20 cellular contexts compared by ENCODE assay signal in genomic region chr6:148790817-148791216, GRCh38. TPM values are rescaled to one million over a fixed set of nuclear protein-coding genes. Genes with fewer than 3 reads are reported as not detected.
DNase-seq lines count a peak whose midpoint lies in the region; ATAC-seq and TF ChIP-seq lines count a peak whose summit lies in the region.
"Had no signal": no experiment of that assay in that cellular context is flagged by ENCODE, and none has a peak within 500 bp of the region (broad histone marks: within the 10 kb centered on the region; RNA-seq: fewer than 3 reads in every experiment).

No MANE protein-coding gene starts in this region.

- no peaks in the 10 kb centered on the region for H3K4me1 ChIP-seq in right atrium auricular region
- H3K4me1 ChIP-seq: pancreas had no signal

- H3K4me3 ChIP-seq in GM06990 (replicated peaks; ENCODE audit: low read depth, low read length): no peak overlapping the region
- no peak overlapping the region for H3K4me3 ChIP-seq in right atrium auricular region
- H3K4me3 ChIP-seq: GM23338, pancreas had no signal

- H3K36me3 ChIP-seq in GM06990 (ENCODE audit: control insufficient read depth, insufficient read depth, low read length) (no peaks in the 10 kb centered on the region), right atrium auricular region (no peaks in the 10 kb centered on the region)
- H3K36me3 ChIP-seq: pancreas had no signal

- intact Hi-C loops in CD4-positive, alpha-beta T cell (cut with DNase I, micrococcal nuclease): no loop called here

- H3K9me3 Mint-ChIP-seq in memory B cell: peaks cover 2% of the 10 kb centered on the region
- H3K9me3 Mint-ChIP-seq in CD4-positive, alpha-beta T cell: no peaks in the 10 kb centered on the region

- H3K9me3 ChIP-seq in right atrium auricular region: peaks cover 0 to 7% of the 10 kb centered on the region in 2 donors
- H3K9me3 ChIP-seq in CD4-positive, alpha-beta T cell (ENCODE audit: control insufficient read depth, low read length): no peaks in the 10 kb centered on the region
- H3K9me3 ChIP-seq: pancreas had no signal

- DNase-seq in GM06990 (ENCODE audit: extremely low read depth, insufficient read length) (peak; percentile 35), memory B cell (ENCODE audit: low spot score in 2 of 2) (no peak), inferior parietal cortex (ENCODE audit: extremely low spot score) (no peak), right atrium auricular region (ENCODE audit: low spot score) (no peak)
- no peak for DNase-seq in CD4-positive, alpha-beta T cell
- DNase-seq: activated CD4-positive, alpha-beta memory T cell treated with anti-CD3 and anti-CD28 coated beads for 36 hours; activated naive CD8-positive, alpha-beta T cell treated with anti-CD3 and anti-CD28 coated beads for 36 hours; activated T-cell treated with anti-CD3 and anti-CD28 coated beads, Interleukin-2, amount 50 U/mL, for 72 hours; Calu3; cortex of kidney; NCI-H1436 treated with DMSO at 0.1 percent for 48 hours; NCI-H345; pancreas; stimulated activated CD4-positive, alpha-beta T cell treated with anti-CD3 and anti-CD28 coated beads, Interleukin-4, amount 100 ng/mL, for 1 hour; substantia nigra had no signal

- ATAC-seq in GM19351 (IDR thresholded peaks at IDR 0.05; ENCODE audit: unreplicated experiment) (peak; percentile 92), HG03175 (IDR thresholded peaks at IDR 0.05; ENCODE audit: unreplicated experiment) (peak; percentile 76), memory B cell (ENCODE audit: low read depth) (peak; percentile 86), GM18498 (IDR thresholded peaks at IDR 0.05; ENCODE audit: unreplicated experiment) (no peak)
- ATAC-seq in CD4-positive, alpha-beta T cell (ENCODE audit: poor library complexity): no peak
- ATAC-seq: activated T-cell treated with anti-CD3 and anti-CD28 coated beads, Interleukin-2, amount 50 U/mL, for 72 hours had no signal

- no peaks in the 10 kb centered on the region for H3K27me3 Mint-ChIP-seq in memory B cell
- H3K27me3 Mint-ChIP-seq in CD4-positive, alpha-beta T cell: no peaks in the 10 kb centered on the region
- H3K27me3 Mint-ChIP-seq: activated CD4-positive, alpha-beta memory T cell treated with anti-CD3 and anti-CD28 coated beads for 36 hours; brain had no signal

- peak overlapping the region; percentile 85 for H3K27ac Mint-ChIP-seq in memory B cell
- H3K27ac Mint-ChIP-seq in CD4-positive, alpha-beta T cell: no peak overlapping the region
- H3K27ac Mint-ChIP-seq: activated CD4-positive, alpha-beta memory T cell treated with anti-CD3 and anti-CD28 coated beads for 36 hours; activated naive CD8-positive, alpha-beta T cell treated with anti-CD3 and anti-CD28 coated beads for 36 hours; activated T-cell treated with anti-CD3 and anti-CD28 coated beads, Interleukin-2, amount 50 U/mL, for 72 hours; GM23338 had no signal

- TF ChIP-seq CTCF in GM06990 (IDR thresholded peaks at IDR 0.05; ENCODE audit: insufficient read depth, low read length, poor library complexity, severe bottlenecking) (no peak), right atrium auricular region (IDR thresholded peaks at IDR 0.05) (no peak)
- no peak for TF ChIP-seq CTCF in CD4-positive, alpha-beta T cell (IDR thresholded peaks at IDR 0.05)

- no peaks in the 10 kb centered on the region for H3K27me3 ChIP-seq in GM06990 (replicated peaks; ENCODE audit: control insufficient read depth, insufficient read depth, low read length)
- H3K27me3 ChIP-seq in right atrium auricular region: no peaks in the 10 kb centered on the region
- H3K27me3 ChIP-seq in CD4-positive, alpha-beta T cell (ENCODE audit: control insufficient read depth, insufficient read depth, low read length): no peaks in the 10 kb centered on the region
- H3K27me3 ChIP-seq: pancreas had no signal

- CTCF ChIA-PET in CD4-positive, alpha-beta T cell (lab: Charles Lee): no interaction called here

- POLR2A ChIA-PET in CD4-positive, alpha-beta T cell (lab: Charles Lee): no interaction called here

- peaks cover 6% of the 10 kb centered on the region for H3K36me3 Mint-ChIP-seq in memory B cell
- no peaks in the 10 kb centered on the region for H3K36me3 Mint-ChIP-seq in CD4-positive, alpha-beta T cell (ENCODE audit: low read depth)
- H3K36me3 Mint-ChIP-seq: brain had no signal

- no peak overlapping the region for H3K27ac ChIP-seq in right atrium auricular region
- H3K27ac ChIP-seq in CD4-positive, alpha-beta T cell (ENCODE audit: low read depth, low read length): no peak overlapping the region
- H3K27ac ChIP-seq: pancreas had no signal

- peak overlapping the region; percentile 52 for H3K4me3 Mint-ChIP-seq in memory B cell
- no peak overlapping the region for H3K4me3 Mint-ChIP-seq in CD4-positive, alpha-beta T cell
- H3K4me3 Mint-ChIP-seq: activated CD4-positive, alpha-beta memory T cell treated with anti-CD3 and anti-CD28 coated beads for 36 hours; activated naive CD8-positive, alpha-beta T cell treated with anti-CD3 and anti-CD28 coated beads for 36 hours; activated T-cell treated with anti-CD3 and anti-CD28 coated beads, Interleukin-2, amount 50 U/mL, for 72 hours; brain; GM23338 had no signal

- peaks cover 24% of the 10 kb centered on the region for H3K4me1 Mint-ChIP-seq in memory B cell
- no peaks in the 10 kb centered on the region for H3K4me1 Mint-ChIP-seq in CD4-positive, alpha-beta T cell (ENCODE audit: low read depth)
- H3K4me1 Mint-ChIP-seq: activated naive CD8-positive, alpha-beta T cell treated with anti-CD3 and anti-CD28 coated beads for 36 hours had no signal

RNA-seq across cellular contexts. Expression of gene UST, which starts 44.0 kb away (rescaled TPM):
- 1 to 10 TPM; 4.3 to 5.3 TPM for total RNA-seq in right atrium auricular region
- total RNA-seq in CD4-positive, alpha-beta T cell: 1 to 10 TPM; 1.9 to 3.7 TPM

Comparison
In these comparisons a context has a peak if more than half of its experiments do, and no peak if none do; other contexts are left out.
1. ATAC-seq: peak in GM19351 (single experiment), HG03175 (single experiment) and memory B cell (single experiment); none in CD4-positive, alpha-beta T cell (single experiment) and GM18498 (single experiment).